In genomic region chr3:159773706-159774105, GRCh38 we compare ENCODE assay signal across 23 cellular contexts.
"Had no signal": no experiment of that assay in that cellular context is flagged by ENCODE, and none has a peak within 500 bp of the region (broad histone marks: within the 10 kb centered on the region; RNA-seq: fewer than 3 reads in every experiment).

No MANE protein-coding gene starts in this region.

- H3K27me3 ChIP-seq: body of pancreas, cardiac muscle cell, heart left ventricle, right lobe of liver, testis, upper lobe of left lung had no signal

- H3K4me3 ChIP-seq: body of pancreas, cardiac muscle cell, heart left ventricle, prostate gland, right lobe of liver, testis, upper lobe of left lung had no signal

- ATAC-seq: activated CD8-positive, alpha-beta T cell treated with anti-CD3 and anti-CD28 coated beads, Interleukin-2, amount 10 ng/mL, durations not matched to agents 7 days and 5 days; activated naive CD8-positive, alpha-beta T cell treated with anti-CD3 and anti-CD28 coated beads, Interleukin-2, amount 50 U/mL, for 24 hours; body of pancreas; heart left ventricle; left colon; natural killer cell; right lobe of liver; stimulated activated effector memory CD8-positive, alpha-beta T cell treated with anti-CD3 and anti-CD28 coated beads, Interleukin-12 subunit alpha, Interleukin-12 subunit beta, amount 100 ng/mL, for 72 hours; stimulated activated naive CD8-positive, alpha-beta T cell treated with anti-CD3 and anti-CD28 coated beads, Interleukin-15, amount 100 ng/mL, for 72 hours had no signal

- DNase-seq: activated CD4-positive, alpha-beta T cell treated with anti-CD3 and anti-CD28 coated beads for 1 hour; activated CD4-positive, alpha-beta T cell treated with anti-CD3 and anti-CD28 coated beads, Interleukin-2, amount 50 U/mL, for 1 hour; activated CD8-positive, alpha-beta T cell treated with anti-CD3 and anti-CD28 coated beads, Interleukin-2, amount 10 ng/mL, durations not matched to agents 7 days and 5 days; activated gamma-delta T cell; activated naive CD4-positive, alpha-beta T cell treated with anti-CD3 and anti-CD28 coated beads, Interleukin-2, amount 50 U/mL, for 16 hours; activated naive CD8-positive, alpha-beta T cell treated with anti-CD3 and anti-CD28 coated beads, Interleukin-2, amount 50 U/mL, for 24 hours; body of pancreas; effector CD8-positive, alpha-beta T cell; heart left ventricle; islet precursor cell; left colon; mesendoderm; natural killer cell; right lobe of liver; small intestine; stimulated activated CD4-positive, alpha-beta T cell treated with anti-CD3 and anti-CD28 coated beads, Interleukin-2, amount 100 ng/mL, for 24 hours; stimulated activated naive CD8-positive, alpha-beta T cell treated with anti-CD3 and anti-CD28 coated beads, Interleukin-15, amount 100 ng/mL, for 72 hours; T-helper 9 cell; testis; upper lobe of left lung had no signal

- H3K27ac ChIP-seq: body of pancreas, cardiac muscle cell, prostate gland, right lobe of liver, testis, upper lobe of left lung had no signal

- H3K36me3 ChIP-seq: cardiac muscle cell, prostate gland, right lobe of liver, upper lobe of left lung had no signal

- H3K9me3 ChIP-seq: body of pancreas, heart left ventricle, prostate gland, right lobe of liver, testis, upper lobe of left lung had no signal

- H3K4me1 ChIP-seq: body of pancreas, prostate gland, right lobe of liver had no signal
